11 cellular contexts compared by ENCODE assay signal in the genomic region with DNA sequence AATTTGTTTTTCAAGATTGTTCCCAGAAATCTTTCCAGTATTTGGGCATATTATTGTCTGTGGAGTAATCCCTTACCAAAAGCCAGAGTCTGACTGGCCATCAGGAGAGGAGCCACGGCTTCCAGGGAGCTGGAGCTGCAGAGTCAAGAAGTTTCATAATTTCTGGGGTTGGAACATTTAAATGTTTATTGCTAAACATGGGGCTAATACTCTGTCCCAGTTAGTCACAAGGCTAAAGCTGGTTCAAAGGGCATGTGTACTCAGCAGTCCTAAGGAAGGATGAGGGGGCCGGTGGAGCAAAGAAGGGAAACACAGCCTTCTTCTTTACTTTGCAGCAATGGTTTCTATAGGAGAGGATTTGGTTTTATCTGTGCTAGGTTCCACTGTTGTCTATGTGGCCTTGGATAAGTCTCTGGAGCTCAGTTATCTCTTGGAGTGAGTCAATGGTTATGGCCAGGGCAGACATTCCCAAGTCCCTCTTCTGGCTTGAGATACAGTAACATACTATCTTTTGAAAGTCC. TPM values are rescaled to one million over a fixed set of nuclear protein-coding genes. Genes with fewer than 3 reads are reported as not detected.
DNase-seq lines count a peak whose midpoint lies in the region; ATAC-seq lines count a peak whose summit lies in the region.
"Had no signal": no experiment of that assay in that cellular context is flagged by ENCODE, and none has a peak within 500 bp of the region (broad histone marks: within the 10 kb centered on the region; RNA-seq: fewer than 3 reads in every experiment).

No MANE protein-coding gene starts in this region.

- peaks cover 18 to 97% (median 80%) of the 10 kb centered on the region in 4 donors for H3K4me1 Mint-ChIP-seq in CD4-positive, CD25-positive, alpha-beta regulatory T cell
- peaks cover 67 to 100% (median 99%) of the 10 kb centered on the region in 4 donors for H3K4me1 Mint-ChIP-seq in naive thymus-derived CD8-positive, alpha-beta T cell

- no peaks in the 10 kb centered on the region for H3K27me3 Mint-ChIP-seq in CD4-positive, CD25-positive, alpha-beta regulatory T cell
- no peaks in the 10 kb centered on the region for H3K27me3 Mint-ChIP-seq in naive thymus-derived CD8-positive, alpha-beta T cell

- H3K36me3 ChIP-seq in CD4-positive, CD25-positive, alpha-beta regulatory T cell (ENCODE audit: control insufficient read depth, insufficient read depth, low read length) = peaks cover 98% of the 10 kb centered on the region
- peaks cover 93% of the 10 kb centered on the region for H3K36me3 ChIP-seq in effector memory CD4-positive, alpha-beta T cell (ENCODE audit: control insufficient read depth, insufficient read depth, low read length)

- H3K4me3 ChIP-seq in CD4-positive, CD25-positive, alpha-beta regulatory T cell (ENCODE audit: low read depth, low read length) = no peak overlapping the region
- H3K4me3 ChIP-seq in effector memory CD4-positive, alpha-beta T cell (ENCODE audit: insufficient read depth, low read depth, low read length, poor library complexity, severe bottlenecking) = no peak overlapping the region

- H3K36me3 Mint-ChIP-seq in CD4-positive, CD25-positive, alpha-beta regulatory T cell = peaks cover 73% of the 10 kb centered on the region
- H3K36me3 Mint-ChIP-seq in naive thymus-derived CD8-positive, alpha-beta T cell = peaks cover 30 to 100% (median 75%) of the 10 kb centered on the region in 3 donors

- peak overlapping the region in 3 of 4 donors; percentile 10 to 56 (median 21) for H3K4me3 Mint-ChIP-seq in CD4-positive, CD25-positive, alpha-beta regulatory T cell
- H3K4me3 Mint-ChIP-seq in naive thymus-derived CD8-positive, alpha-beta T cell = peak overlapping the region in 8 of 10 donors; percentile 30 to 100 (median 84)

- H3K9me3 ChIP-seq in CD4-positive, CD25-positive, alpha-beta regulatory T cell (ENCODE audit: control insufficient read depth in 2 of 2, low read length in 2 of 2) = no peaks in the 10 kb centered on the region
- no peaks in the 10 kb centered on the region for H3K9me3 ChIP-seq in effector memory CD4-positive, alpha-beta T cell (ENCODE audit: control insufficient read depth, low read length)
- H3K9me3 ChIP-seq: neutrophil had no signal

- no peak for ATAC-seq in CD4-positive, CD25-positive, alpha-beta regulatory T cell (ENCODE audit: low read depth in 2 of 2)
- ATAC-seq in naive thymus-derived CD8-positive, alpha-beta T cell = no peak
- ATAC-seq in GM18520 (IDR thresholded peaks at IDR 0.05; ENCODE audit: unreplicated experiment) (no peak), HG02840 (IDR thresholded peaks at IDR 0.05; ENCODE audit: low FRiP score, unreplicated experiment) (no peak)

- DNase-seq in CD4-positive, CD25-positive, alpha-beta regulatory T cell = no peak
- DNase-seq in LHCN-M2 (ENCODE audit: low read depth) (peak; percentile 48), NCI-H2171 (lab: John Stamatoyannopoulos, UW) (no peak)
- no peak for DNase-seq in effector memory CD4-positive, alpha-beta T cell
- DNase-seq in naive thymus-derived CD8-positive, alpha-beta T cell = no peak
- DNase-seq in activated CD8-positive, alpha-beta memory T cell treated with anti-CD3 and anti-CD28 coated beads, Interleukin-2, amount 50 U/mL, for 4 hours = no peak
- DNase-seq: erythroblast, NCI-H1436 treated with DMSO at 0.1 percent for 48 hours had no signal

- H3K27me3 ChIP-seq in CD4-positive, CD25-positive, alpha-beta regulatory T cell (ENCODE audit: control insufficient read depth, insufficient read depth, low read length) = no peaks in the 10 kb centered on the region
- no peaks in the 10 kb centered on the region for H3K27me3 ChIP-seq in effector memory CD4-positive, alpha-beta T cell (replicated peaks; ENCODE audit: control insufficient read depth, insufficient read depth, low read length, poor library complexity, severe bottlenecking)
- H3K27me3 ChIP-seq: neutrophil had no signal

- no peak overlapping the region for H3K27ac ChIP-seq in CD4-positive, CD25-positive, alpha-beta regulatory T cell (ENCODE audit: insufficient read depth, low read length, poor library complexity, severe bottlenecking)
- H3K27ac ChIP-seq in effector memory CD4-positive, alpha-beta T cell (ENCODE audit: insufficient read depth, low read length, poor library complexity, severe bottlenecking) = peak overlapping the region; percentile 5

- no peaks in the 10 kb centered on the region for H3K9me3 Mint-ChIP-seq in CD4-positive, CD25-positive, alpha-beta regulatory T cell
- no peaks in the 10 kb centered on the region for H3K9me3 Mint-ChIP-seq in naive thymus-derived CD8-positive, alpha-beta T cell

- H3K4me1 ChIP-seq in CD4-positive, CD25-positive, alpha-beta regulatory T cell (ENCODE audit: control insufficient read depth, insufficient read depth, low read length, poor library complexity, severe bottlenecking) = peaks cover 53% of the 10 kb centered on the region
- peaks cover 71% of the 10 kb centered on the region for H3K4me1 ChIP-seq in effector memory CD4-positive, alpha-beta T cell (ENCODE audit: control insufficient read depth, insufficient read depth, low read length, poor library complexity, severe bottlenecking)

- POLR2A ChIA-PET in naive thymus-derived CD8-positive, alpha-beta T cell (lab: Charles Lee) = interaction anchor here (0.5 to 20.0 kb wide), 9 partner anchors 4 to 258 kb away, joined by 3 to 1200 read pairs (median 6); a partner anchor contains a TSS

- peak overlapping the region; percentile 52 to 96 (median 80) for H3K27ac Mint-ChIP-seq in CD4-positive, CD25-positive, alpha-beta regulatory T cell
- peak overlapping the region; percentile 78 to 99 (median 96) for H3K27ac Mint-ChIP-seq in naive thymus-derived CD8-positive, alpha-beta T cell

RNA-seq across cellular contexts. Expression of a gene that starts 9.5 kb away (rescaled TPM):
- total RNA-seq in CD4-positive, CD25-positive, alpha-beta regulatory T cell = 83.8 TPM
- polyA plus RNA-seq in CD4-positive, CD25-positive, alpha-beta regulatory T cell = 100 to 1,000 TPM in 3 of 4 donors, 10 to 100 TPM in 1; 85.6 to 196 (median 119) TPM
- 0.71 and 1.4 TPM in 2 replicates for total RNA-seq in LHCN-M2 (2014; rRNA removed)
- 0.73 TPM for polyA plus RNA-seq in LHCN-M2 (2012)
- 100 to 1,000 TPM; 274 to 289 TPM for total RNA-seq in naive thymus-derived CD8-positive, alpha-beta T cell
- polyA plus RNA-seq in naive thymus-derived CD8-positive, alpha-beta T cell = 100 to 1,000 TPM; 161 to 395 (median 225) TPM

RNA-seq across cellular contexts. Expression of a gene that starts 36.5 kb away (rescaled TPM):
- 5.0 TPM for total RNA-seq in CD4-positive, CD25-positive, alpha-beta regulatory T cell
- 10 to 100 TPM in 2 of 4 donors, 1 to 10 TPM in 2; 7.6 to 15.8 (median 12.5) TPM for polyA plus RNA-seq in CD4-positive, CD25-positive, alpha-beta regulatory T cell
- 0.83 and 2.2 TPM in 2 replicates for total RNA-seq in LHCN-M2 (2014; rRNA removed)
- not detected for polyA plus RNA-seq in LHCN-M2 (2012)
- 1 to 10 TPM; 5.7 to 6.5 TPM for total RNA-seq in naive thymus-derived CD8-positive, alpha-beta T cell
- polyA plus RNA-seq in naive thymus-derived CD8-positive, alpha-beta T cell = 10 to 100 TPM; 45.4 to 69.0 (median 48.6) TPM

RNA-seq across cellular contexts. Expression of a gene that starts 51.0 kb away (rescaled TPM):
- 22.6 TPM for total RNA-seq in CD4-positive, CD25-positive, alpha-beta regulatory T cell
- polyA plus RNA-seq in CD4-positive, CD25-positive, alpha-beta regulatory T cell = 10 to 100 TPM; 19.9 to 37.5 (median 27.7) TPM
- 28.8 and 31.2 TPM in 2 replicates for total RNA-seq in LHCN-M2 (2014; rRNA removed)
- polyA plus RNA-seq in LHCN-M2 (2012) = 10.1 TPM
- total RNA-seq in naive thymus-derived CD8-positive, alpha-beta T cell = 10 to 100 TPM; 55.9 to 59.9 TPM
- polyA plus RNA-seq in naive thymus-derived CD8-positive, alpha-beta T cell = 10 to 100 TPM; 18.0 to 28.6 (median 27.2) TPM

RNA-seq across cellular contexts. Expression of a gene that starts 51.1 kb away (rescaled TPM):
- 37.2 TPM for total RNA-seq in CD4-positive, CD25-positive, alpha-beta regulatory T cell
- 100 to 1,000 TPM in 1 of 4 donors, 10 to 100 TPM in 3; 86.7 to 112 (median 95.9) TPM for polyA plus RNA-seq in CD4-positive, CD25-positive, alpha-beta regulatory T cell
- total RNA-seq in LHCN-M2 (2014; rRNA removed) = 31.9 and 49.5 TPM in 2 replicates
- polyA plus RNA-seq in LHCN-M2 (2012) = 19.7 TPM
- 10 to 100 TPM; 50.5 to 51.3 TPM for total RNA-seq in naive thymus-derived CD8-positive, alpha-beta T cell
- 10 to 100 TPM; 84.3 to 95.3 (median 91.2) TPM for polyA plus RNA-seq in naive thymus-derived CD8-positive, alpha-beta T cell

Comparison
In these comparisons a context has a peak if more than half of its experiments do, and no peak if none do; other contexts are left out.
1. RNA of a gene that starts 9.5 kb away (total RNA-seq): 274 to 289 TPM in naive thymus-derived CD8-positive, alpha-beta T cell and 83.8 TPM in CD4-positive, CD25-positive, alpha-beta regulatory T cell (single experiment); 0.71 to 1.4 TPM in LHCN-M2; every median in the first group is over 10 times any median in the second.